In the genomic region with DNA sequence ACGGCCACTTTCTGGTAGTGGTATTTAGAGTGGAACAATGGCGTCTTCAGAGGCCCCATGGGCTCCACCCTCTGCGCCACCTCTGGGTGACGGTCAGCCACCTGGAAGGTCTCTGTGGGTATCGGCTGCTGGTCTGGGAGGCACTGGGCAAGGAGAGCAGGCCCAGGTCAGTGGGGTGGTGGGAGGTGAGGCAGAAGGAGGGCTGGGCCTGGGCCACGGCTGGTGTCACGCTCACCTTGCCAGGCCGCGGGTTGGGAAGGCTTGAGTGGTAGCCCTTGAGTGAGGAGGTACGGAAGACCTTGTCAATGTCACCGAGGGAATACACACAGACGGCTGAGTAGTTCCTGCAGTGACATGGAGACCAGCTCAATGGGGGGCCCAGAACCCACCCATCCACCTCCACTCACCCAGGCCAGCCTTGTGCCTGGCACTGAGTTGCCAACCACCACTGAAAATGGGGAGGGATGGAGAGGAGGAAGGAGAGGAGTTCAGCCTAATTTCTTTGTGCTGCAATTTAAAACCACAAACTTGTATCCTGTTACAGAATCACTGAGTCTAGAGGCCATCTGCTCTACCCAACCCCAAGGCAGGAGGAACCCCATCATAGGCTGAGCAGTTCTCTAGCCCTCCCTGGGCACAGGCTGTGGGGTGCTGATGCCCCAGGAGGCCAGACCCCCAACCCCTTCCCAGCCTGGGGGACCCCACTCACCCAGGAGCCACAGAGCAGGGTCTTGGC, we compare ENCODE assay signal across 1 cellular context.
TF ChIP-seq lines count a peak whose summit lies in the region.

No MANE protein-coding gene starts in this region.

TF ChIP-seq in GM12878, 131 proteins besides CTCF, POLR2A, EP300 and RAD21:
- TF ChIP-seq TARDBP (IDR thresholded peaks at IDR 0.05; ENCODE audit: borderline replicate concordance) = no peak
- no peak for TF ChIP-seq STAT1 (conservative IDR thresholded peaks at IDR 0.05)
- TF ChIP-seq ZSCAN29 (IDR thresholded peaks at IDR 0.05) = no peak
- TF ChIP-seq, protein P1, sequence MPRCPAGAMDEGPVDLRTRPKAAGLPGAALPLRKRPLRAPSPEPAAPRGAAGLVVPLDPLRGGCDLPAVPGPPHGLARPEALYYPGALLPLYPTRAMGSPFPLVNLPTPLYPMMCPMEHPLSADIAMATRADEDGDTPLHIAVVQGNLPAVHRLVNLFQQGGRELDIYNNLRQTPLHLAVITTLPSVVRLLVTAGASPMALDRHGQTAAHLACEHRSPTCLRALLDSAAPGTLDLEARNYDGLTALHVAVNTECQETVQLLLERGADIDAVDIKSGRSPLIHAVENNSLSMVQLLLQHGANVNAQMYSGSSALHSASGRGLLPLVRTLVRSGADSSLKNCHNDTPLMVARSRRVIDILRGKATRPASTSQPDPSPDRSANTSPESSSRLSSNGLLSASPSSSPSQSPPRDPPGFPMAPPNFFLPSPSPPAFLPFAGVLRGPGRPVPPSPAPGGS (IDR thresholded peaks at IDR 0.05; ENCODE audit: borderline replicate concordance, insufficient read depth, low read depth, low read length, poor library complexity, severe bottlenecking) = no peak
- TF ChIP-seq ZNF217 (IDR thresholded peaks at IDR 0.05) = no peak
- TF ChIP-seq, protein P2, sequence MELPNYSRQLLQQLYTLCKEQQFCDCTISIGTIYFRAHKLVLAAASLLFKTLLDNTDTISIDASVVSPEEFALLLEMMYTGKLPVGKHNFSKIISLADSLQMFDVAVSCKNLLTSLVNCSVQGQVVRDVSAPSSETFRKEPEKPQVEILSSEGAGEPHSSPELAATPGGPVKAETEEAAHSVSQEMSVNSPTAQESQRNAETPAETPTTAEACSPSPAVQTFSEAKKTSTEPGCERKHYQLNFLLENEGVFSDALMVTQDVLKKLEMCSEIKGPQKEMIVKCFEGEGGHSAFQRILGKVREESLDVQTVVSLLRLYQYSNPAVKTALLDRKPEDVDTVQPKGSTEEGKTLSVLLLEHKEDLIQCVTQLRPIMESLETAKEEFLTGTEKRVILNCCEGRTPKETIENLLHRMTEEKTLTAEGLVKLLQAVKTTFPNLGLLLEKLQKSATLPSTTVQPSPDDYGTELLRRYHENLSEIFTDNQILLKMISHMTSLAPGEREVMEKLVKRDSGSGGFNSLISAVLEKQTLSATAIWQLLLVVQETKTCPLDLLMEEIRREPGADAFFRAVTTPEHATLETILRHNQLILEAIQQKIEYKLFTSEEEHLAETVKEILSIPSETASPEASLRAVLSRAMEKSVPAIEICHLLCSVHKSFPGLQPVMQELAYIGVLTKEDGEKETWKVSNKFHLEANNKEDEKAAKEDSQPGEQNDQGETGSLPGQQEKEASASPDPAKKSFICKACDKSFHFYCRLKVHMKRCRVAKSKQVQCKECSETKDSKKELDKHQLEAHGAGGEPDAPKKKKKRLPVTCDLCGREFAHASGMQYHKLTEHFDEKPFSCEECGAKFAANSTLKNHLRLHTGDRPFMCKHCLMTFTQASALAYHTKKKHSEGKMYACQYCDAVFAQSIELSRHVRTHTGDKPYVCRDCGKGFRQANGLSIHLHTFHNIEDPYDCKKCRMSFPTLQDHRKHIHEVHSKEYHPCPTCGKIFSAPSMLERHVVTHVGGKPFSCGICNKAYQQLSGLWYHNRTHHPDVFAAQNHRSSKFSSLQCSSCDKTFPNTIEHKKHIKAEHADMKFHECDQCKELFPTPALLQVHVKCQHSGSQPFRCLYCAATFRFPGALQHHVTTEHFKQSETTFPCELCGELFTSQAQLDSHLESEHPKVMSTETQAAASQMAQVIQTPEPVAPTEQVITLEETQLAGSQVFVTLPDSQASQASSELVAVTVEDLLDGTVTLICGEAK (IDR thresholded peaks at IDR 0.05; ENCODE audit: borderline replicate concordance) = no peak
- TF ChIP-seq ZZZ3 (IDR thresholded peaks at IDR 0.05; ENCODE audit: control insufficient read depth, insufficient read length, low read depth) = no peak
- no peak for TF ChIP-seq POLR2AphosphoS2 (IDR thresholded peaks at IDR 0.05; ENCODE audit: low read depth, low read length)
- no peak for TF ChIP-seq NFIC (IDR thresholded peaks at IDR 0.05; ENCODE audit: low read depth, low read length)
- TF ChIP-seq, protein P3, sequence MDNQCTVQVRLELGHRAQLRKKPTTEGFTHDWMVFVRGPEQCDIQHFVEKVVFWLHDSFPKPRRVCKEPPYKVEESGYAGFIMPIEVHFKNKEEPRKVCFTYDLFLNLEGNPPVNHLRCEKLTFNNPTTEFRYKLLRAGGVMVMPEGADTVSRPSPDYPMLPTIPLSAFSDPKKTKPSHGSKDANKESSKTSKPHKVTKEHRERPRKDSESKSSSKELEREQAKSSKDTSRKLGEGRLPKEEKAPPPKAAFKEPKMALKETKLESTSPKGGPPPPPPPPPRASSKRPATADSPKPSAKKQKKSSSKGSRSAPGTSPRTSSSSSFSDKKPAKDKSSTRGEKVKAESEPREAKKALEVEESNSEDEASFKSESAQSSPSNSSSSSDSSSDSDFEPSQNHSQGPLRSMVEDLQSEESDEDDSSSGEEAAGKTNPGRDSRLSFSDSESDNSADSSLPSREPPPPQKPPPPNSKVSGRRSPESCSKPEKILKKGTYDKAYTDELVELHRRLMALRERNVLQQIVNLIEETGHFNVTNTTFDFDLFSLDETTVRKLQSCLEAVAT (IDR thresholded peaks at IDR 0.05) = no peak
- TF ChIP-seq CEBPB (IDR thresholded peaks at IDR 0.05; ENCODE audit: borderline replicate concordance in 1 of 2, low read depth in 2 of 2, low read length in 2 of 2) = no peak
- no peak for TF ChIP-seq NR2F1 (conservative IDR thresholded peaks at IDR 0.05)
- no peak for TF ChIP-seq RELA (IDR thresholded peaks at IDR 0.05; ENCODE audit: borderline replicate concordance, partially characterized antibody)
- TF ChIP-seq, protein P4, sequence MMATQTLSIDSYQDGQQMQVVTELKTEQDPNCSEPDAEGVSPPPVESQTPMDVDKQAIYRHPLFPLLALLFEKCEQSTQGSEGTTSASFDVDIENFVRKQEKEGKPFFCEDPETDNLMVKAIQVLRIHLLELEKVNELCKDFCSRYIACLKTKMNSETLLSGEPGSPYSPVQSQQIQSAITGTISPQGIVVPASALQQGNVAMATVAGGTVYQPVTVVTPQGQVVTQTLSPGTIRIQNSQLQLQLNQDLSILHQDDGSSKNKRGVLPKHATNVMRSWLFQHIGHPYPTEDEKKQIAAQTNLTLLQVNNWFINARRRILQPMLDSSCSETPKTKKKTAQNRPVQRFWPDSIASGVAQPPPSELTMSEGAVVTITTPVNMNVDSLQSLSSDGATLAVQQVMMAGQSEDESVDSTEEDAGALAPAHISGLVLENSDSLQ (IDR thresholded peaks at IDR 0.05) = no peak
- no peak for TF ChIP-seq GABPA (IDR thresholded peaks at IDR 0.05; ENCODE audit: low read depth)
- TF ChIP-seq FOXM1 (IDR thresholded peaks at IDR 0.05; ENCODE audit: low read depth, low read length) = no peak
- TF ChIP-seq POU2F2 (IDR thresholded peaks at IDR 0.05; ENCODE audit: borderline replicate concordance, low read depth, low read length) = no peak
- no peak for TF ChIP-seq NR2C2 (IDR thresholded peaks at IDR 0.05; ENCODE audit: borderline replicate concordance, control insufficient read depth, insufficient read length, low read depth)
- TF ChIP-seq, protein P5, sequence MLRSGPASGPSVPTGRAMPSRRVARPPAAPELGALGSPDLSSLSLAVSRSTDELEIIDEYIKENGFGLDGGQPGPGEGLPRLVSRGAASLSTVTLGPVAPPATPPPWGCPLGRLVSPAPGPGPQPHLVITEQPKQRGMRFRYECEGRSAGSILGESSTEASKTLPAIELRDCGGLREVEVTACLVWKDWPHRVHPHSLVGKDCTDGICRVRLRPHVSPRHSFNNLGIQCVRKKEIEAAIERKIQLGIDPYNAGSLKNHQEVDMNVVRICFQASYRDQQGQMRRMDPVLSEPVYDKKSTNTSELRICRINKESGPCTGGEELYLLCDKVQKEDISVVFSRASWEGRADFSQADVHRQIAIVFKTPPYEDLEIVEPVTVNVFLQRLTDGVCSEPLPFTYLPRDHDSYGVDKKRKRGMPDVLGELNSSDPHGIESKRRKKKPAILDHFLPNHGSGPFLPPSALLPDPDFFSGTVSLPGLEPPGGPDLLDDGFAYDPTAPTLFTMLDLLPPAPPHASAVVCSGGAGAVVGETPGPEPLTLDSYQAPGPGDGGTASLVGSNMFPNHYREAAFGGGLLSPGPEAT (IDR thresholded peaks at IDR 0.05; ENCODE audit: low read depth) = no peak
